ENCODE assay signal across 14 cellular contexts in the genomic region with DNA sequence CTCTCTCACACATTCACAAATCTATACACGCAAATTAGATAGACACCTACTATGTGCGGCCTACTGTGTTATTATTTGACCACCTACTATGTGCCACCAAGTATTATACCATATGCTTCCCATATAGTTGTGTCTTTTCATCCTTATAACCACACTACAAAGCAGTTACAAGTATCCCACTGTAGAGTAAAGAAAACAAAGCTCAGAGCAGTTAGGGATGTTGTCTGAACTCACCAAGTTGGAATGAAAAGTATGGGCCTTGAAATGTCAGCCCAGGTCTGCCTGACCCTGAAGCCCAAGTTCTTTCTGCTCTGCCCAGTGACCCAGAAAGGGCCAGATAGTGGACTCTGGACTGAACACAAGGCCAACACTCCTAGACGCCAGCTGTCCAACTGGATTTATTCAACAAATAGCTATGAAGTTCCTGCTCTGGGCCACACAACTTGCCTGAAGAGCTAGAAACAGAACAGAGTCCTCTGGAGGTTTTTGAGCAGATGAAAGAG. TPM values are rescaled to one million over a fixed set of nuclear protein-coding genes. Genes with fewer than 3 reads are reported as not detected.
DNase-seq lines count a peak whose midpoint lies in the region; TF ChIP-seq lines count a peak whose summit lies in the region.
"Had no signal": no experiment of that assay in that cellular context is flagged by ENCODE, and none has a peak within 500 bp of the region (broad histone marks: within the 10 kb centered on the region; RNA-seq: fewer than 3 reads in every experiment).

No MANE protein-coding gene starts in this region.

- H3K4me1 ChIP-seq in GM23248 (ENCODE audit: insufficient read depth) (peaks cover 42% of the 10 kb centered on the region), testis (peaks cover 34% of the 10 kb centered on the region)

- peak in 1 of 3 experiments; percentile 1 for TF ChIP-seq CTCF in testis (IDR thresholded peaks at IDR 0.05)

- H3K27ac ChIP-seq in GM23248: 0 out of 2 replicates have a peak overlapping the region, but pooled peaks have one; percentile 13
- peak overlapping the region in 1 of 2 donors; percentile 48 for H3K27ac ChIP-seq in testis

- H3K36me3 ChIP-seq in GM23248 (ENCODE audit: low read depth) (no peaks in the 10 kb centered on the region), testis (ENCODE audit: low read depth, missing control alignments) (no peaks in the 10 kb centered on the region)

- no peak for TF ChIP-seq POLR2A in testis (IDR thresholded peaks at IDR 0.05)

- H3K9me3 ChIP-seq in GM23248 (ENCODE audit: low read depth) (no peaks in the 10 kb centered on the region), testis (no peaks in the 10 kb centered on the region)

- intact Hi-C loops in testis (cut with DNase I; ENCODE audit: low total_unique reads): no loop called here
- intact Hi-C loops in activated T-helper 1 cell treated with anti-CD3 and anti-CD28 coated beads, Interleukin-12 subunit alpha, Interleukin-12 subunit beta, Interleukin-2, Interleukin-4 antibody, amounts not matched to agents 30 ng/mL and 10 ng/mL and 1 ng/mL, durations not matched to agents 14 hours and 24 hours and 36 hours (cut with micrococcal nuclease): no loop called here

- H3K4me1 Mint-ChIP-seq in activated T-helper 1 cell treated with anti-CD3 and anti-CD28 coated beads, Interleukin-12 subunit alpha, Interleukin-12 subunit beta, Interleukin-2, Interleukin-4 antibody, amounts not matched to agents 30 ng/mL and 10 ng/mL and 1 ng/mL, durations not matched to agents 14 hours and 24 hours and 36 hours (ENCODE audit: low read depth): no peaks in the 10 kb centered on the region
- H3K4me1 Mint-ChIP-seq: activated CD4-positive, alpha-beta T cell treated with anti-CD3 and anti-CD28 coated beads, Interleukin-2, amount 10 ng/mL, durations not matched to agents 7 days and 5 days had no signal

- in situ Hi-C loops in GM23248 (cut with MboI): no loop called here

- no peaks in the 10 kb centered on the region for H3K79me2 ChIP-seq in GM23248 (ENCODE audit: insufficient read depth)

- H3K36me3 Mint-ChIP-seq in activated T-helper 1 cell treated with anti-CD3 and anti-CD28 coated beads, Interleukin-12 subunit alpha, Interleukin-12 subunit beta, Interleukin-2, Interleukin-4 antibody, amounts not matched to agents 30 ng/mL and 10 ng/mL and 1 ng/mL, durations not matched to agents 14 hours and 24 hours and 36 hours (ENCODE audit: low read depth): no peaks in the 10 kb centered on the region
- H3K36me3 Mint-ChIP-seq: T-cell had no signal

- H3K27me3 ChIP-seq in GM23248 (replicated peaks; ENCODE audit: insufficient read depth) (no peaks in the 10 kb centered on the region), testis (no peaks in the 10 kb centered on the region)

- no peak overlapping the region for H3K4me3 Mint-ChIP-seq in activated T-helper 1 cell treated with anti-CD3 and anti-CD28 coated beads, Interleukin-12 subunit alpha, Interleukin-12 subunit beta, Interleukin-2, Interleukin-4 antibody, amounts not matched to agents 30 ng/mL and 10 ng/mL and 1 ng/mL, durations not matched to agents 14 hours and 24 hours and 36 hours
- H3K4me3 Mint-ChIP-seq: activated CD4-positive, alpha-beta T cell treated with anti-CD3 and anti-CD28 coated beads, Interleukin-2, amount 10 ng/mL, durations not matched to agents 7 days and 5 days; activated naive CD4-positive, alpha-beta T cell treated with anti-CD3 and anti-CD28 coated beads for 36 hours; dendritic cell treated with granulocyte-macrophage colony-stimulating factor and Interleukin-4, amounts not matched to agents 40 ng/mL and 50 ng/mL, for 4 days; T-cell had no signal

- peaks cover 9% of the 10 kb centered on the region for H3K27me3 Mint-ChIP-seq in activated T-helper 1 cell treated with anti-CD3 and anti-CD28 coated beads, Interleukin-12 subunit alpha, Interleukin-12 subunit beta, Interleukin-2, Interleukin-4 antibody, amounts not matched to agents 30 ng/mL and 10 ng/mL and 1 ng/mL, durations not matched to agents 14 hours and 24 hours and 36 hours (ENCODE audit: insufficient read depth)
- H3K27me3 Mint-ChIP-seq: activated CD4-positive, alpha-beta T cell treated with anti-CD3 and anti-CD28 coated beads, Interleukin-2, amount 10 ng/mL, durations not matched to agents 7 days and 5 days had no signal

- no peak overlapping the region for H3K9ac ChIP-seq in GM23248

- 77 to 84% methylated on average over 3 of the region's 3 CpGs for WGBS in GM23248 (ENCODE audit: low coverage in 1 of 2, low lambda C conversion rate in 2 of 2, missing lambda C conversion rate in 2 of 2), 2 experiments
- WGBS in testis, 2 donors: 58 to 63% methylated on average over 3 of the region's 3 CpGs

- H3F3A ChIP-seq in GM23248 (ENCODE audit: insufficient read depth): no peaks in the 10 kb centered on the region

- DNase-seq in GM23248: peak; percentile 39
- DNase-seq in amniotic stem cell (lab: John Stamatoyannopoulos, UW): peak; percentile 41
- peak; percentile 59 for DNase-seq in left kidney (ENCODE audit: low read depth, low spot score)
- peak; percentile 83 for DNase-seq in testis
- DNase-seq in activated T-helper 1 cell treated with anti-CD3 and anti-CD28 coated beads, Interleukin-12 subunit alpha, Interleukin-12 subunit beta, Interleukin-2, Interleukin-4 antibody, amounts not matched to agents 30 ng/mL and 10 ng/mL and 1 ng/mL, durations not matched to agents 14 hours and 24 hours and 36 hours (ENCODE audit: low spot score): no peak
- DNase-seq in NCI-H2171 treated with DMSO at 0.1 percent for 48 hours (lab: John Stamatoyannopoulos, UW): no peak
- no peak for DNase-seq in stimulated activated CD4-positive, alpha-beta T cell treated with anti-CD3 and anti-CD28 coated beads, Interleukin-12 subunit alpha, Interleukin-12 subunit beta, amount 100 ng/mL, for 4 hours
- DNase-seq: activated CD4-positive, alpha-beta T cell treated with anti-CD3 and anti-CD28 coated beads, Interleukin-2, amount 10 ng/mL, durations not matched to agents 7 days and 5 days; activated naive CD4-positive, alpha-beta T cell treated with anti-CD3 and anti-CD28 coated beads for 36 hours; glutamatergic neuron; NCI-H1436; T-cell had no signal

- H3K4me2 ChIP-seq in GM23248 (ENCODE audit: unreplicated experiment): peak overlapping the region; percentile 8

- no peaks in the 10 kb centered on the region for H3K9me2 ChIP-seq in GM23248 (ENCODE audit: insufficient read depth)

- no peak overlapping the region for H3K4me3 ChIP-seq in GM23248
- no peak overlapping the region for H3K4me3 ChIP-seq in testis

- no peak overlapping the region for H2AFZ ChIP-seq in GM23248

- H3K9me3 Mint-ChIP-seq in activated T-helper 1 cell treated with anti-CD3 and anti-CD28 coated beads, Interleukin-12 subunit alpha, Interleukin-12 subunit beta, Interleukin-2, Interleukin-4 antibody, amounts not matched to agents 30 ng/mL and 10 ng/mL and 1 ng/mL, durations not matched to agents 14 hours and 24 hours and 36 hours: no peaks in the 10 kb centered on the region
- H3K9me3 Mint-ChIP-seq: activated CD4-positive, alpha-beta T cell treated with anti-CD3 and anti-CD28 coated beads, Interleukin-2, amount 10 ng/mL, durations not matched to agents 7 days and 5 days; activated naive CD4-positive, alpha-beta T cell treated with anti-CD3 and anti-CD28 coated beads for 36 hours; dendritic cell treated with granulocyte-macrophage colony-stimulating factor and Interleukin-4, amounts not matched to agents 40 ng/mL and 50 ng/mL, for 4 days; T-cell had no signal

- no peaks in the 10 kb centered on the region for H4K20me1 ChIP-seq in GM23248 (ENCODE audit: insufficient read depth)

- H3K27ac Mint-ChIP-seq in activated T-helper 1 cell treated with anti-CD3 and anti-CD28 coated beads, Interleukin-12 subunit alpha, Interleukin-12 subunit beta, Interleukin-2, Interleukin-4 antibody, amounts not matched to agents 30 ng/mL and 10 ng/mL and 1 ng/mL, durations not matched to agents 14 hours and 24 hours and 36 hours: no peak overlapping the region
- H3K27ac Mint-ChIP-seq: activated CD4-positive, alpha-beta T cell treated with anti-CD3 and anti-CD28 coated beads, Interleukin-2, amount 10 ng/mL, durations not matched to agents 7 days and 5 days; activated naive CD4-positive, alpha-beta T cell treated with anti-CD3 and anti-CD28 coated beads for 36 hours; dendritic cell treated with granulocyte-macrophage colony-stimulating factor and Interleukin-4, amounts not matched to agents 40 ng/mL and 50 ng/mL, for 4 days; T-cell had no signal

RNA-seq across cellular contexts. Expression of gene KRT37, which starts 8.5 kb away (rescaled TPM):
- not detected in 2 replicates for total RNA-seq in GM23248 (2014; rRNA removed; shearing (Covaris generic))
- polyA plus RNA-seq in GM23248 (2016; fragmentation: Nextera tagmentation; extraction: Ambion mirVana) (not detected in 2 replicates), testis (ENCODE audit: insufficient read depth, low read depth, low replicate concordance) (not detected)
- total RNA-seq in testis: not detected
- not detected in 2 replicates for total RNA-seq in activated T-helper 1 cell treated with anti-CD3 and anti-CD28 coated beads, Interleukin-12 subunit alpha, Interleukin-12 subunit beta, Interleukin-2, Interleukin-4 antibody, amounts not matched to agents 30 ng/mL and 10 ng/mL and 1 ng/mL, durations not matched to agents 14 hours and 24 hours and 36 hours
- total RNA-seq: activated CD4-positive, alpha-beta T cell treated with anti-CD3 and anti-CD28 coated beads, Interleukin-2, amount 10 ng/mL, durations not matched to agents 7 days and 5 days; activated naive CD4-positive, alpha-beta T cell treated with anti-CD3 and anti-CD28 coated beads for 36 hours; Daoy; T-cell had no signal

RNA-seq across cellular contexts. Expression of gene KRT31, which starts 18.5 kb away (rescaled TPM):
- not detected in 2 replicates for total RNA-seq in GM23248 (2014; rRNA removed; shearing (Covaris generic))
- polyA plus RNA-seq in GM23248 (2016; fragmentation: Nextera tagmentation; extraction: Ambion mirVana): not detected in 2 replicates
- total RNA-seq in testis: under 1 TPM in 1 of 2 donors, not detected in 1; 0.74 TPM
- 0.53 TPM for polyA plus RNA-seq in testis (ENCODE audit: insufficient read depth, low read depth, low replicate concordance)
- total RNA-seq in activated T-helper 1 cell treated with anti-CD3 and anti-CD28 coated beads, Interleukin-12 subunit alpha, Interleukin-12 subunit beta, Interleukin-2, Interleukin-4 antibody, amounts not matched to agents 30 ng/mL and 10 ng/mL and 1 ng/mL, durations not matched to agents 14 hours and 24 hours and 36 hours: not detected in 2 replicates
- total RNA-seq: activated CD4-positive, alpha-beta T cell treated with anti-CD3 and anti-CD28 coated beads, Interleukin-2, amount 10 ng/mL, durations not matched to agents 7 days and 5 days; activated naive CD4-positive, alpha-beta T cell treated with anti-CD3 and anti-CD28 coated beads for 36 hours; Daoy; T-cell had no signal

RNA-seq across cellular contexts. Expression of gene KRT38, which starts 24.9 kb away (rescaled TPM):
- total RNA-seq in GM23248 (2014; rRNA removed; shearing (Covaris generic)): not detected in 2 replicates
- polyA plus RNA-seq in GM23248 (2016; fragmentation: Nextera tagmentation; extraction: Ambion mirVana): not detected in 2 replicates
- not detected for total RNA-seq in testis
- polyA plus RNA-seq in testis (ENCODE audit: insufficient read depth, low read depth, low replicate concordance): not detected
- total RNA-seq in activated T-helper 1 cell treated with anti-CD3 and anti-CD28 coated beads, Interleukin-12 subunit alpha, Interleukin-12 subunit beta, Interleukin-2, Interleukin-4 antibody, amounts not matched to agents 30 ng/mL and 10 ng/mL and 1 ng/mL, durations not matched to agents 14 hours and 24 hours and 36 hours: not detected in 2 replicates
- total RNA-seq: activated CD4-positive, alpha-beta T cell treated with anti-CD3 and anti-CD28 coated beads, Interleukin-2, amount 10 ng/mL, durations not matched to agents 7 days and 5 days; activated naive CD4-positive, alpha-beta T cell treated with anti-CD3 and anti-CD28 coated beads for 36 hours; Daoy; T-cell had no signal

RNA-seq across cellular contexts. Expression of gene KRT34, which starts 33.8 kb away (rescaled TPM):
- total RNA-seq in GM23248 (2014; rRNA removed; shearing (Covaris generic)): 73.5 and 77.8 TPM in 2 replicates
- polyA plus RNA-seq in GM23248 (2016; fragmentation: Nextera tagmentation; extraction: Ambion mirVana): 39.8 and 42.2 TPM in 2 replicates
- total RNA-seq in testis: under 1 TPM; 0.50 to 0.55 TPM
- polyA plus RNA-seq in testis (ENCODE audit: insufficient read depth, low read depth, low replicate concordance): 1.2 TPM
- not detected in 2 replicates for total RNA-seq in activated T-helper 1 cell treated with anti-CD3 and anti-CD28 coated beads, Interleukin-12 subunit alpha, Interleukin-12 subunit beta, Interleukin-2, Interleukin-4 antibody, amounts not matched to agents 30 ng/mL and 10 ng/mL and 1 ng/mL, durations not matched to agents 14 hours and 24 hours and 36 hours
- total RNA-seq: activated CD4-positive, alpha-beta T cell treated with anti-CD3 and anti-CD28 coated beads, Interleukin-2, amount 10 ng/mL, durations not matched to agents 7 days and 5 days; activated naive CD4-positive, alpha-beta T cell treated with anti-CD3 and anti-CD28 coated beads for 36 hours; T-cell had no signal

RNA-seq across cellular contexts. Expression of gene KRT33B, which starts 46.3 kb away (rescaled TPM):
- total RNA-seq in GM23248 (2014; rRNA removed; shearing (Covaris generic)): 0.25 and 0.76 TPM in 2 replicates
- polyA plus RNA-seq in GM23248 (2016; fragmentation: Nextera tagmentation; extraction: Ambion mirVana): 1.0 and 1.2 TPM in 2 replicates
- total RNA-seq in testis: under 1 TPM in 1 of 2 donors, not detected in 1; 0.25 TPM
- polyA plus RNA-seq in testis (ENCODE audit: insufficient read depth, low read depth, low replicate concordance): not detected
- not detected in 2 replicates for total RNA-seq in activated T-helper 1 cell treated with anti-CD3 and anti-CD28 coated beads, Interleukin-12 subunit alpha, Interleukin-12 subunit beta, Interleukin-2, Interleukin-4 antibody, amounts not matched to agents 30 ng/mL and 10 ng/mL and 1 ng/mL, durations not matched to agents 14 hours and 24 hours and 36 hours
- total RNA-seq: activated CD4-positive, alpha-beta T cell treated with anti-CD3 and anti-CD28 coated beads, Interleukin-2, amount 10 ng/mL, durations not matched to agents 7 days and 5 days; activated naive CD4-positive, alpha-beta T cell treated with anti-CD3 and anti-CD28 coated beads for 36 hours; Daoy; T-cell had no signal

Comparison
In these comparisons a context has a peak if more than half of its experiments do, and no peak if none do; other contexts are left out.
1. DNase-seq: peak in GM23248 (single experiment), amniotic stem cell (single experiment), left kidney (single experiment) and testis (single experiment); none in activated T-helper 1 cell treated with anti-CD3 and anti-CD28 coated beads, Interleukin-12 subunit alpha, Interleukin-12 subunit beta, Interleukin-2, Interleukin-4 antibody, amounts not matched to agents 30 ng/mL and 10 ng/mL and 1 ng/mL, durations not matched to agents 14 hours and 24 hours and 36 hours (single experiment), NCI-H2171 treated with DMSO at 0.1 percent for 48 hours (single experiment) and stimulated activated CD4-positive, alpha-beta T cell treated with anti-CD3 and anti-CD28 coated beads, Interleukin-12 subunit alpha, Interleukin-12 subunit beta, amount 100 ng/mL, for 4 hours (single experiment).